In genomic region chr18:9638886-9639285, GRCh38 we compare ENCODE assay signal across 19 cellular contexts. TPM values are rescaled to one million over a fixed set of nuclear protein-coding genes. Genes with fewer than 3 reads are reported as not detected.
DNase-seq lines count a peak whose midpoint lies in the region; ATAC-seq and TF ChIP-seq lines count a peak whose summit lies in the region.
"Had no signal": no experiment of that assay in that cellular context is flagged by ENCODE, and none has a peak within 500 bp of the region (broad histone marks: within the 10 kb centered on the region; RNA-seq: fewer than 3 reads in every experiment).

No MANE protein-coding gene starts in this region.

- H4K20me1 ChIP-seq in SK-N-SH (ENCODE audit: insufficient read depth), result no peaks in the 10 kb centered on the region
- H4K20me1 ChIP-seq: BLaER1 treated with 17β-estradiol and CSF1 and Interleukin-3, amounts not matched to agents 10 nM and 100 nM had no signal

- no peak overlapping the region for H3K27ac Mint-ChIP-seq in T-cell
- H3K27ac Mint-ChIP-seq: activated B cell treated with CpG ODN at 0.5 μM for 24 hours; activated T-helper 2 cell treated with anti-CD3 and anti-CD28 coated beads, Interferon-gamma antibody, Interleukin-2, Interleukin-4, amounts not matched to agents 10 μg/mL and 5 μg/mL and 100 μg/mL, durations not matched to agents 14 hours and 24 hours and 36 hours; natural killer cell treated with Interleukin-12 subunit alpha and Interleukin-12 subunit beta and Interleukin-15 and Interleukin-18, amount 100 ng/mL, for 72 hours; stimulated activated naive B cell treated with anti-CD40 and anti-IgM and Interleukin-4, amounts not matched to agents 10 μg/mL and 1 μg/mL and 100 μg/mL, for 72 hours; T-helper 17 cell had no signal

- POLR2A ChIA-PET in SK-N-SH (lab: Yijun Ruan, JAX), result no interaction called here
- POLR2A ChIA-PET in T-cell (lab: Charles Lee), result no interaction called here

- no peaks in the 10 kb centered on the region for H3K79me2 ChIP-seq in SK-N-SH (ENCODE audit: insufficient read depth)
- H3K79me2 ChIP-seq: hepatocyte had no signal

- no peak overlapping the region for H3K4me3 Mint-ChIP-seq in T-cell
- H3K4me3 Mint-ChIP-seq: activated B cell treated with CpG ODN at 0.5 μM for 24 hours; natural killer cell treated with Interleukin-12 subunit alpha and Interleukin-12 subunit beta and Interleukin-15 and Interleukin-18, amount 100 ng/mL, for 72 hours; stimulated activated naive B cell treated with anti-CD40 and anti-IgM and Interleukin-4, amounts not matched to agents 10 μg/mL and 1 μg/mL and 100 μg/mL, for 72 hours; T-helper 17 cell had no signal

- H2AFZ ChIP-seq in SK-N-SH (ENCODE audit: low read depth), result 0 out of 2 replicates have a peak overlapping the region, but pooled peaks have one; percentile 50
- H2AFZ ChIP-seq: hepatocyte had no signal

- H3K27me3 ChIP-seq in SK-N-SH (ENCODE audit: insufficient read depth), result no peaks in the 10 kb centered on the region
- H3K27me3 ChIP-seq: BLaER1 treated with 17β-estradiol and CSF1 and Interleukin-3, amounts not matched to agents 10 nM and 100 nM; hepatocyte; tibial nerve had no signal

- no peaks in the 10 kb centered on the region for H3K4me1 Mint-ChIP-seq in T-cell
- H3K4me1 Mint-ChIP-seq: activated B cell treated with CpG ODN at 0.5 μM for 24 hours; stimulated activated naive B cell treated with anti-CD40 and anti-IgM and Interleukin-4, amounts not matched to agents 10 μg/mL and 1 μg/mL and 100 μg/mL, for 72 hours; T-helper 17 cell had no signal

- H3K9ac ChIP-seq in SK-N-SH, result no peak overlapping the region
- H3K9ac ChIP-seq: BLaER1 treated with 17β-estradiol and CSF1 and Interleukin-3, amounts not matched to agents 10 nM and 100 nM had no signal

- no peaks in the 10 kb centered on the region for H3K36me3 ChIP-seq in SK-N-SH (replicated peaks in 1 of 2; ENCODE audit: control insufficient read depth in 1 of 2, insufficient read depth in 2 of 2, low read length in 1 of 2)
- H3K36me3 ChIP-seq: BLaER1 treated with 17β-estradiol and CSF1 and Interleukin-3, amounts not matched to agents 10 nM and 100 nM; tibial nerve had no signal

- no peak overlapping the region for H3K27ac ChIP-seq in SK-N-SH (ENCODE audit: low read depth in 2 of 2, low read length in 1 of 2)
- H3K27ac ChIP-seq: BLaER1 treated with 17β-estradiol and CSF1 and Interleukin-3, amounts not matched to agents 10 nM and 100 nM; hepatocyte; tibial nerve had no signal

- peaks cover 0 to 19% of the 10 kb centered on the region in 2 experiments; a peak in 2 of 4 replicates for H3K4me1 ChIP-seq in SK-N-SH (ENCODE audit: control insufficient read depth in 1 of 2, insufficient read depth in 2 of 2, low read depth in 1 of 2, low read length in 1 of 2)
- H3K4me1 ChIP-seq: BLaER1 treated with 17β-estradiol and CSF1 and Interleukin-3, amounts not matched to agents 10 nM and 100 nM had no signal

- TF ChIP-seq EP300 in SK-N-SH (IDR thresholded peaks at IDR 0.05; ENCODE audit: borderline replicate concordance in 1 of 2, low read depth in 1 of 2, low read length in 1 of 2), result no peak

- H3K9me3 ChIP-seq in SK-N-SH, result no peaks in the 10 kb centered on the region
- H3K9me3 ChIP-seq: tibial nerve had no signal

- peaks cover 10% of the 10 kb centered on the region for H3K36me3 Mint-ChIP-seq in T-cell
- H3K36me3 Mint-ChIP-seq: natural killer cell treated with Interleukin-12 subunit alpha and Interleukin-12 subunit beta and Interleukin-15 and Interleukin-18, amount 100 ng/mL, for 72 hours; stimulated activated naive B cell treated with anti-CD40 and anti-IgM and Interleukin-4, amounts not matched to agents 10 μg/mL and 1 μg/mL and 100 μg/mL, for 72 hours had no signal

- ATAC-seq in SK-N-SH treated with all-trans-retinoic acid at 6 μM for 48 hours, result no peak
- no peak for ATAC-seq in GM19328 (IDR thresholded peaks at IDR 0.05; ENCODE audit: unreplicated experiment)
- ATAC-seq in T-cell (replicated peaks in 1 of 4), result no peak
- ATAC-seq: natural killer cell treated with Interleukin-12 subunit alpha and Interleukin-12 subunit beta and Interleukin-15 and Interleukin-18, amount 100 ng/mL, for 72 hours; stimulated activated naive B cell treated with anti-CD40 and anti-IgM and Interleukin-4, amounts not matched to agents 10 μg/mL and 1 μg/mL and 100 μg/mL, for 72 hours; T-helper 17 cell had no signal

- CTCF ChIA-PET in SK-N-SH (lab: Yijun Ruan, JAX), result no interaction called here
- CTCF ChIA-PET in T-cell (lab: Charles Lee), result no interaction called here

- peaks cover 9% of the 10 kb centered on the region for H3F3A ChIP-seq in SK-N-SH (replicated peaks; ENCODE audit: insufficient read depth)

- H3K9me3 Mint-ChIP-seq in T-cell, result peaks cover 0 to 8% (median 0%) of the 10 kb centered on the region in 3 donors
- H3K9me3 Mint-ChIP-seq: activated T-helper 2 cell treated with anti-CD3 and anti-CD28 coated beads, Interferon-gamma antibody, Interleukin-2, Interleukin-4, amounts not matched to agents 10 μg/mL and 5 μg/mL and 100 μg/mL, durations not matched to agents 14 hours and 24 hours and 36 hours; natural killer cell treated with Interleukin-12 subunit alpha and Interleukin-12 subunit beta and Interleukin-15 and Interleukin-18, amount 100 ng/mL, for 72 hours had no signal

- H3K9me2 ChIP-seq in SK-N-SH, result no peaks in the 10 kb centered on the region

- WGBS in SK-N-SH (ENCODE audit: low lambda C conversion rate), result 83% methylated on average over 4 of the region's 4 CpGs

- H3K4me3 ChIP-seq in SK-N-SH (ENCODE audit: low read depth in 2 of 2, low read length in 1 of 2) (no peak overlapping the region), epithelial cell of esophagus (ENCODE audit: low read length) (no peak overlapping the region)
- H3K4me3 ChIP-seq: BLaER1 treated with 17β-estradiol and CSF1 and Interleukin-3, amounts not matched to agents 10 nM and 100 nM; hepatocyte; tibial nerve had no signal

- 0 out of 2 replicates have a peak overlapping the region, but pooled peaks have one; percentile 38 for H3K4me2 ChIP-seq in SK-N-SH
- H3K4me2 ChIP-seq: BLaER1 treated with 17β-estradiol and CSF1 and Interleukin-3, amounts not matched to agents 10 nM and 100 nM; hepatocyte had no signal

- no peak for TF ChIP-seq RAD21 in SK-N-SH (IDR thresholded peaks at IDR 0.05; ENCODE audit: low read length)

- H3K27me3 Mint-ChIP-seq in T-cell, result no peaks in the 10 kb centered on the region
- H3K27me3 Mint-ChIP-seq: activated B cell treated with CpG ODN at 0.5 μM for 24 hours had no signal

- no peak for DNase-seq in SK-N-SH
- DNase-seq in NCI-H345 (lab: John Stamatoyannopoulos, UW), result peak; percentile 34
- peak; percentile 92 for DNase-seq in epithelial cell of esophagus (ENCODE audit: low read depth)
- DNase-seq in activated CD8-positive, alpha-beta memory T cell treated with anti-CD3 and anti-CD28 coated beads for 24 hours, result no peak
- no peak for DNase-seq in UCSD-AML1 (lab: John Stamatoyannopoulos, UW; ENCODE audit: unreplicated experiment)
- no peak for DNase-seq in T-cell
- DNase-seq: activated B cell treated with CpG ODN at 0.5 μM for 24 hours; DMS79; islet precursor cell; NCI-H1694; stimulated activated naive B cell treated with anti-CD40 and anti-IgM and Interleukin-4, amounts not matched to agents 10 μg/mL and 1 μg/mL and 100 μg/mL, for 72 hours; T-helper 17 cell had no signal

- TF ChIP-seq CTCF in SK-N-SH (IDR thresholded peaks at IDR 0.05) (no peak), epithelial cell of esophagus (IDR thresholded peaks at IDR 0.05; ENCODE audit: insufficient read depth, low read depth, low read length, missing control alignments) (no peak)

TF ChIP-seq in SK-N-SH, 30 proteins besides CTCF, POLR2A, EP300 and RAD21:
- TF ChIP-seq NFIC (IDR thresholded peaks at IDR 0.05; ENCODE audit: borderline replicate concordance), result no peak
- TF ChIP-seq TEAD4 (IDR thresholded peaks at IDR 0.05; ENCODE audit: borderline replicate concordance, insufficient read depth), result no peak
- TF ChIP-seq TAF1 (IDR thresholded peaks at IDR 0.05; ENCODE audit: borderline replicate concordance, low read depth, low read length), result no peak
- TF ChIP-seq MAX (IDR thresholded peaks at IDR 0.05; ENCODE audit: low read depth), result no peak
- no peak for TF ChIP-seq RCOR1 (IDR thresholded peaks at IDR 0.05; ENCODE audit: low read length)
- no peak for TF ChIP-seq FOXJ3 (CRISPR knock-in tag; IDR thresholded peaks at IDR 0.05)

TF ChIP-seq in SK-N-SH treated with all-trans-retinoic acid at 6 μM for 48 hours, 23 proteins besides CTCF, POLR2A, EP300 and RAD21 (continues in another document):
- TF ChIP-seq TCF4 (CRISPR knock-in tag; IDR thresholded peaks at IDR 0.05; ENCODE audit: borderline replicate concordance) (no peak), OSR1 (CRISPR knock-in tag; IDR thresholded peaks at IDR 0.05) (no peak), PPARA (CRISPR knock-in tag; IDR thresholded peaks at IDR 0.05; ENCODE audit: borderline replicate concordance) (no peak), ZC3H10 (CRISPR knock-in tag; IDR thresholded peaks at IDR 0.05) (no peak)
- TF ChIP-seq, protein P1, sequence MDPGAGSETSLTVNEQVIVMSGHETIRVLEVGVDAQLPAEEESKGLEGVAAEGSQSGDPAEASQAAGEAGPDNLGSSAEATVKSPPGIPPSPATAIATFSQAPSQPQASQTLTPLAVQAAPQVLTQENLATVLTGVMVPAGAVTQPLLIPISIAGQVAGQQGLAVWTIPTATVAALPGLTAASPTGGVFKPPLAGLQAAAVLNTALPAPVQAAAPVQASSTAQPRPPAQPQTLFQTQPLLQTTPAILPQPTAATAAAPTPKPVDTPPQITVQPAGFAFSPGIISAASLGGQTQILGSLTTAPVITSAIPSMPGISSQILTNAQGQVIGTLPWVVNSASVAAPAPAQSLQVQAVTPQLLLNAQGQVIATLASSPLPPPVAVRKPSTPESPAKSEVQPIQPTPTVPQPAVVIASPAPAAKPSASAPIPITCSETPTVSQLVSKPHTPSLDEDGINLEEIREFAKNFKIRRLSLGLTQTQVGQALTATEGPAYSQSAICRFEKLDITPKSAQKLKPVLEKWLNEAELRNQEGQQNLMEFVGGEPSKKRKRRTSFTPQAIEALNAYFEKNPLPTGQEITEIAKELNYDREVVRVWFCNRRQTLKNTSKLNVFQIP (CRISPR knock-in tag; IDR thresholded peaks at IDR 0.05; ENCODE audit: borderline replicate concordance, low read depth), result no peak
- TF ChIP-seq, protein P2, sequence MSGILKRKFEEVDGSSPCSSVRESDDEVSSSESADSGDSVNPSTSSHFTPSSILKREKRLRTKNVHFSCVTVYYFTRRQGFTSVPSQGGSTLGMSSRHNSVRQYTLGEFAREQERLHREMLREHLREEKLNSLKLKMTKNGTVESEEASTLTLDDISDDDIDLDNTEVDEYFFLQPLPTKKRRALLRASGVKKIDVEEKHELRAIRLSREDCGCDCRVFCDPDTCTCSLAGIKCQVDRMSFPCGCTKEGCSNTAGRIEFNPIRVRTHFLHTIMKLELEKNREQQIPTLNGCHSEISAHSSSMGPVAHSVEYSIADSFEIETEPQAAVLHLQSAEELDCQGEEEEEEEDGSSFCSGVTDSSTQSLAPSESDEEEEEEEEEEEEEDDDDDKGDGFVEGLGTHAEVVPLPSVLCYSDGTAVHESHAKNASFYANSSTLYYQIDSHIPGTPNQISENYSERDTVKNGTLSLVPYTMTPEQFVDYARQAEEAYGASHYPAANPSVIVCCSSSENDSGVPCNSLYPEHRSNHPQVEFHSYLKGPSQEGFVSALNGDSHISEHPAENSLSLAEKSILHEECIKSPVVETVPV (CRISPR knock-in tag; IDR thresholded peaks at IDR 0.05), result no peak

RNA-seq across cellular contexts. Expression of gene PPP4R1, which starts 24.5 kb away (rescaled TPM):
- polyA plus RNA-seq in SK-N-SH (2012; rRNA removed), result 53.4 and 84.4 TPM in 2 replicates
- 45.2 and 55.9 TPM in 2 replicates for polyA plus RNA-seq in SK-N-SH (2012; cell fraction: cytosol; rRNA removed)
- polyA plus RNA-seq in SK-N-SH (2012; cell fraction: nucleus; rRNA removed), result 161 and 195 TPM in 2 replicates
- 10 to 100 TPM; 31.5 to 54.7 (median 44.4) TPM for total RNA-seq in T-cell

Comparison
In these comparisons a context has a peak if more than half of its experiments do, and no peak if none do; other contexts are left out.
1. DNase-seq: peak in NCI-H345 (single experiment) and epithelial cell of esophagus (single experiment); none in SK-N-SH (single experiment), activated CD8-positive, alpha-beta memory T cell treated with anti-CD3 and anti-CD28 coated beads for 24 hours (single experiment), UCSD-AML1 (single experiment) and T-cell (0 of 34).